Comparison of ENCODE assay signal across 23 cellular contexts in genomic region chr2:128259585-128259984, GRCh38.
"Had no signal": no experiment of that assay in that cellular context is flagged by ENCODE, and none has a peak within 500 bp of the region (broad histone marks: within the 10 kb centered on the region; RNA-seq: fewer than 3 reads in every experiment).

No MANE protein-coding gene starts in this region.

- H3K9me3 ChIP-seq: mucosa of descending colon, pancreas, prostate gland, sigmoid colon, spleen, suprapubic skin, thoracic aorta, tibial artery, uterus had no signal

- H3K27me3 ChIP-seq: pancreas, sigmoid colon, spleen, suprapubic skin, tibial artery, uterus had no signal

- H3K27ac ChIP-seq: pancreas, spleen, suprapubic skin, tibial artery, uterus had no signal

- H3K36me3 ChIP-seq: left ventricle myocardium inferior, pancreas, prostate gland, sigmoid colon, suprapubic skin, thoracic aorta, tibial artery, uterus had no signal

- DNase-seq: hypothalamus; left ventricle myocardium inferior; midbrain; mucosa of descending colon; naive thymus-derived CD4-positive, alpha-beta T cell; nucleus accumbens; pancreas; retina; right cardiac atrium; sigmoid colon; small intestine; spleen; stimulated activated CD4-positive, alpha-beta T cell treated with anti-CD3 and anti-CD28 coated beads, Interleukin-4, amount 100 ng/mL, for 24 hours; stimulated activated naive CD4-positive, alpha-beta T cell; tibial artery; trophoblast cell; uterus had no signal

- ATAC-seq: mucosa of descending colon; naive thymus-derived CD4-positive, alpha-beta T cell; natural killer cell treated with Interleukin-12 subunit alpha and Interleukin-12 subunit beta and Interleukin-15 and Interleukin-18, amount 100 ng/mL, for 72 hours; pancreas; stimulated activated effector memory CD8-positive, alpha-beta T cell treated with anti-CD3 and anti-CD28 coated beads, Interleukin-12 subunit alpha, Interleukin-12 subunit beta, amount 100 ng/mL, for 72 hours had no signal

- H3K4me3 ChIP-seq: left ventricle myocardium inferior, lung, mucosa of descending colon, pancreas, prostate gland, sigmoid colon, spleen, suprapubic skin, tibial artery, uterus had no signal

- H3K4me1 ChIP-seq: pancreas, prostate gland, spleen, uterus had no signal
